In the genomic region with DNA sequence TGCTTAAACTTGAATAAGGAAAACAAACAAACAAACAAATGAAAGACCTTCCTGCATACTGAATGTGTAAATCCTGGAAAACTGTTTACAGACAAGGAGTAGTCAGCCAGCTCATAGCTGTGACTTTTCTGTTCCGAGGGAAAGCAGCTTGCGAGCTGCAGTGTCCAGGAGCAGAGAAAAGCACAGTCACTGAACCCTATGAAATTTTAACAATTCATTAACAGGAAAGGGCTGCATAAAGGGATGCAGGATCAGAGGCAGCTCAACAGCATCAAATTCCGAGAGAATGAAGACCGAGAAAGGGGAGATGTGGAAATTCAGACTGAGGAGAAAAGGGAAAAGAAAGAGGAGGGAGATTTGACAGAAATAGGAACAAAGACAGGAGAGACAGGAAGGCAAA, we compare ENCODE assay signal across 13 cellular contexts.
A peak's percentile ranks its signal among the peaks of the same experiment; 100 is the strongest.
DNase-seq lines count a peak whose midpoint lies in the region; ATAC-seq and TF ChIP-seq lines count a peak whose summit lies in the region.
"Had no signal": no experiment of that assay in that cellular context is flagged by ENCODE, and none has a peak within 500 bp of the region (broad histone marks: within the 10 kb centered on the region; RNA-seq: fewer than 3 reads in every experiment).

No MANE protein-coding gene starts in this region.

- H3K4me2 ChIP-seq in hepatocyte, result peak overlapping the region; percentile 65

- peak; percentile 17 for DNase-seq in DMS153 treated with DMSO at 0.1 percent for 48 hours (lab: John Stamatoyannopoulos, UW; ENCODE audit: unreplicated experiment)
- no peak for DNase-seq in DMS153 (lab: John Stamatoyannopoulos, UW)
- DNase-seq in NT2/D1 (ENCODE audit: low read depth, low spot score), result no peak
- DNase-seq in hepatocyte (ENCODE audit: low spot score), result no peak
- DNase-seq in renal cortical epithelial cell (ENCODE audit: low read depth), result peak; percentile 3
- no peak for DNase-seq in AG20443 (ENCODE audit: low spot score)
- DNase-seq in stimulated activated CD4-positive, alpha-beta T cell treated with anti-CD3 and anti-CD28 coated beads, Interleukin-15, amount 100 ng/mL, for 24 hours, result no peak
- DNase-seq: activated naive CD4-positive, alpha-beta T cell treated with Interleukin-2 at 50 U/mL for 16 hours; ovary had no signal

- peak overlapping the region; percentile 6 for H3K4me3 ChIP-seq in NT2/D1 (ENCODE audit: insufficient read length, low read depth)
- H3K4me3 ChIP-seq in hepatocyte, result no peak overlapping the region
- H3K4me3 ChIP-seq: BLaER1 treated with 17β-estradiol and CSF1 and Interleukin-3, amounts not matched to agents 10 nM and 100 nM; ovary had no signal

- no peaks in the 10 kb centered on the region for H4K20me1 ChIP-seq in hepatocyte (ENCODE audit: insufficient read depth, poor library complexity, severe bottlenecking)
- H4K20me1 ChIP-seq: BLaER1 treated with 17β-estradiol and CSF1 and Interleukin-3, amounts not matched to agents 10 nM and 100 nM had no signal

- H3K4me1 ChIP-seq in NT2/D1 (ENCODE audit: insufficient read depth, insufficient read length) (no peaks in the 10 kb centered on the region), hepatocyte (ENCODE audit: insufficient read depth) (peaks cover 5% of the 10 kb centered on the region)
- H3K4me1 ChIP-seq: foreskin keratinocyte had no signal

- H3K9me3 ChIP-seq in NT2/D1 (ENCODE audit: insufficient read depth, low read length) (no peaks in the 10 kb centered on the region), hepatocyte (ENCODE audit: low read depth) (no peaks in the 10 kb centered on the region)
- H3K9me3 ChIP-seq: BLaER1 treated with 17β-estradiol and CSF1 and Interleukin-3, amounts not matched to agents 10 nM and 100 nM; ovary had no signal

- 16% methylated on average over 4 of the region's 4 CpGs for WGBS in hepatocyte (ENCODE audit: low lambda C conversion rate, missing lambda C conversion rate)

- ATAC-seq in GM21576 (IDR thresholded peaks at IDR 0.05; ENCODE audit: unreplicated experiment), result no peak

- H3K27ac ChIP-seq in hepatocyte, result no peak overlapping the region
- H3K27ac ChIP-seq: 22Rv1, foreskin keratinocyte, ovary had no signal

- peak overlapping the region; percentile 55 for H2AFZ ChIP-seq in hepatocyte

- no peaks in the 10 kb centered on the region for H3K9me2 ChIP-seq in hepatocyte (replicated peaks; ENCODE audit: insufficient read depth)

- H3K9ac ChIP-seq in NT2/D1 (ENCODE audit: insufficient read length, low read depth), result peak overlapping the region; percentile 10
- H3K9ac ChIP-seq: BLaER1 treated with 17β-estradiol and CSF1 and Interleukin-3, amounts not matched to agents 10 nM and 100 nM had no signal

- TF ChIP-seq CTCF in hepatocyte (IDR thresholded peaks at IDR 0.05; ENCODE audit: poor library complexity), result no peak

- H3K79me2 ChIP-seq in hepatocyte, result no peaks in the 10 kb centered on the region

- no peaks in the 10 kb centered on the region for H3K36me3 ChIP-seq in NT2/D1 (ENCODE audit: insufficient read depth, insufficient read length, low read length)
- no peaks in the 10 kb centered on the region for H3K36me3 ChIP-seq in hepatocyte (replicated peaks; ENCODE audit: insufficient read depth, low read depth)
- H3K36me3 ChIP-seq: BLaER1 treated with 17β-estradiol and CSF1 and Interleukin-3, amounts not matched to agents 10 nM and 100 nM; ovary had no signal

- no peaks in the 10 kb centered on the region for H3K27me3 ChIP-seq in NT2/D1 (ENCODE audit: insufficient read depth, insufficient read length)
- no peaks in the 10 kb centered on the region for H3K27me3 ChIP-seq in hepatocyte
- H3K27me3 ChIP-seq: BLaER1 treated with 17β-estradiol and CSF1 and Interleukin-3, amounts not matched to agents 10 nM and 100 nM; foreskin keratinocyte; ovary had no signal

Comparison
In these comparisons a context has a peak if more than half of its experiments do, and no peak if none do; other contexts are left out.
1. DNase-seq: peak in DMS153 treated with DMSO at 0.1 percent for 48 hours (single experiment) and renal cortical epithelial cell (single experiment); none in DMS153 (single experiment), NT2/D1 (single experiment), hepatocyte (single experiment), AG20443 (single experiment) and stimulated activated CD4-positive, alpha-beta T cell treated with anti-CD3 and anti-CD28 coated beads, Interleukin-15, amount 100 ng/mL, for 24 hours (single experiment).